Comparison of ENCODE assay signal across 18 cellular contexts in genomic region chr1:154787171-154787570, GRCh38.
"Had no signal": no experiment of that assay in that cellular context is flagged by ENCODE, and none has a peak within 500 bp of the region (broad histone marks: within the 10 kb centered on the region; RNA-seq: fewer than 3 reads in every experiment).

No MANE protein-coding gene starts in this region.

- ATAC-seq: esophagus mucosa; heart right ventricle; lower lobe of right lung; natural killer cell treated with Interleukin-12 subunit alpha and Interleukin-12 subunit beta and Interleukin-15 and Interleukin-18, amount 100 ng/mL, for 72 hours; stimulated activated naive CD8-positive, alpha-beta T cell treated with anti-CD3 and anti-CD28 coated beads, Interleukin-15, Interleukin-2, amounts not matched to agents 100 U/mL and 50 U/mL, for 24 hours; WTC11 had no signal

- H3K27ac ChIP-seq: adrenal gland, heart right ventricle, lower lobe of right lung, prostate gland, right atrium auricular region, suprapubic skin, transverse colon had no signal

- H3K4me3 Mint-ChIP-seq: activated CD4-positive, alpha-beta memory T cell treated with anti-CD3 and anti-CD28 coated beads, Interleukin-2, amount 10 ng/mL, durations not matched to agents 7 days and 5 days; activated naive CD4-positive, alpha-beta T cell treated with anti-CD3 and anti-CD28 coated beads, Interleukin-2, amount 10 ng/mL, durations not matched to agents 7 days and 5 days; activated T-cell treated with anti-CD3 and anti-CD28 coated beads, Interleukin-2, amount 50 U/mL, for 24 hours; natural killer cell treated with Interleukin-12 subunit alpha and Interleukin-12 subunit beta and Interleukin-15 and Interleukin-18, amount 100 ng/mL, for 72 hours; WTC11 had no signal

- H3K4me3 ChIP-seq: adrenal gland, heart right ventricle, lower lobe of right lung, prostate gland, right atrium auricular region, suprapubic skin, transverse colon, uterus had no signal

- DNase-seq: activated CD4-positive, alpha-beta memory T cell treated with anti-CD3 and anti-CD28 coated beads, Interleukin-2, amount 10 ng/mL, durations not matched to agents 7 days and 5 days; activated CD4-positive, alpha-beta T cell treated with anti-CD3 and anti-CD28 coated beads for 4 hours; activated naive CD4-positive, alpha-beta T cell treated with anti-CD3 and anti-CD28 coated beads, Interleukin-2, amount 10 ng/mL, durations not matched to agents 7 days and 5 days; activated T-cell treated with anti-CD3 and anti-CD28 coated beads, Interleukin-2, amount 50 U/mL, for 24 hours; adrenal gland; effector CD4-positive, alpha-beta T cell; heart right ventricle; lower lobe of right lung; occipital lobe; stimulated activated naive CD8-positive, alpha-beta T cell treated with anti-CD3 and anti-CD28 coated beads, Interleukin-15, Interleukin-2, amounts not matched to agents 100 U/mL and 50 U/mL, for 24 hours; transverse colon had no signal

- H3K27me3 Mint-ChIP-seq: activated T-cell treated with anti-CD3 and anti-CD28 coated beads, Interleukin-2, amount 50 U/mL, for 24 hours had no signal

- H3K27ac Mint-ChIP-seq: activated CD4-positive, alpha-beta memory T cell treated with anti-CD3 and anti-CD28 coated beads, Interleukin-2, amount 10 ng/mL, durations not matched to agents 7 days and 5 days; activated T-cell treated with anti-CD3 and anti-CD28 coated beads, Interleukin-2, amount 50 U/mL, for 24 hours; natural killer cell treated with Interleukin-12 subunit alpha and Interleukin-12 subunit beta and Interleukin-15 and Interleukin-18, amount 100 ng/mL, for 72 hours; WTC11 had no signal

- H3K9me3 ChIP-seq: adrenal gland, heart right ventricle, lower lobe of right lung, prostate gland, right atrium auricular region, suprapubic skin, transverse colon, uterus had no signal

- H3K9me3 Mint-ChIP-seq: activated CD4-positive, alpha-beta memory T cell treated with anti-CD3 and anti-CD28 coated beads, Interleukin-2, amount 10 ng/mL, durations not matched to agents 7 days and 5 days; activated naive CD4-positive, alpha-beta T cell treated with anti-CD3 and anti-CD28 coated beads, Interleukin-2, amount 10 ng/mL, durations not matched to agents 7 days and 5 days; activated T-cell treated with anti-CD3 and anti-CD28 coated beads, Interleukin-2, amount 50 U/mL, for 24 hours; natural killer cell treated with Interleukin-12 subunit alpha and Interleukin-12 subunit beta and Interleukin-15 and Interleukin-18, amount 100 ng/mL, for 72 hours; WTC11 had no signal

- H3K27me3 ChIP-seq: adrenal gland, right atrium auricular region, transverse colon, uterus had no signal

- H3K36me3 Mint-ChIP-seq: natural killer cell treated with Interleukin-12 subunit alpha and Interleukin-12 subunit beta and Interleukin-15 and Interleukin-18, amount 100 ng/mL, for 72 hours; WTC11 had no signal

- H3K36me3 ChIP-seq: adrenal gland, heart right ventricle, lower lobe of right lung, prostate gland, right atrium auricular region, suprapubic skin, transverse colon, uterus had no signal

- H3K4me1 ChIP-seq: adrenal gland, prostate gland had no signal
